ENCODE assay signal across 7 cellular contexts in genomic region chr9:38472583-38473249, GRCh38.
ATAC-seq and FAIRE-seq lines count a peak whose summit lies in the region.

No MANE protein-coding gene starts in this region.

- peak; percentile 79 for ATAC-seq in GM18861 (IDR thresholded peaks at IDR 0.05; ENCODE audit: unreplicated experiment)
- ATAC-seq in GM19324 (IDR thresholded peaks at IDR 0.05; ENCODE audit: low FRiP score, unreplicated experiment) = peak; percentile 71
- peak; percentile 60 for ATAC-seq in GM21390 (IDR thresholded peaks at IDR 0.05; ENCODE audit: unreplicated experiment)
- ATAC-seq in HG02588 (IDR thresholded peaks at IDR 0.05; ENCODE audit: unreplicated experiment) = peak; percentile 65
- peak; percentile 65 for ATAC-seq in HG02981 (IDR thresholded peaks at IDR 0.05; ENCODE audit: unreplicated experiment)
- peak; percentile 53 for ATAC-seq in HG03342 (IDR thresholded peaks at IDR 0.05; ENCODE audit: unreplicated experiment)

- peak; percentile 66 for FAIRE-seq in islet of Langerhans (lab: Jason Lieb, UNC)

Comparison
In these comparisons a context has a peak if more than half of its experiments do, and no peak if none do; other contexts are left out.
1. Peak in every context shown above with its lines: ATAC-seq.